Comparison of ENCODE assay signal across 20 cellular contexts in genomic region chr13:91986771-91987515, GRCh38.
DNase-seq lines count a peak whose midpoint lies in the region; ATAC-seq and TF ChIP-seq lines count a peak whose summit lies in the region.
"Had no signal": no experiment of that assay in that cellular context is flagged by ENCODE, and none has a peak within 500 bp of the region (broad histone marks: within the 10 kb centered on the region; RNA-seq: fewer than 3 reads in every experiment).

No MANE protein-coding gene starts in this region.

- WGBS in aorta, 2 donors: 56 to 64% methylated on average over 4 of the region's 4 CpGs

- DNase-seq in NCI-H446 treated with DMSO at 0.1 percent for 48 hours (lab: John Stamatoyannopoulos, UW): peak; percentile 3
- no peak for DNase-seq in NCI-H446 (lab: John Stamatoyannopoulos, UW)
- DNase-seq in NCI-H69 (lab: John Stamatoyannopoulos, UW): peak; percentile 85
- peak; percentile 0 for DNase-seq in choroid plexus epithelial cell (ENCODE audit: low read depth)
- DNase-seq in foreskin melanocyte: no peak
- DNase-seq in aorta: no peak
- DNase-seq: CD4-positive, alpha-beta T cell; DMS53; EL; H7; HFFc6; NCI-H1092; NCI-H1694 treated with DMSO at 0.1 percent for 48 hours; NCI-H2171; NCI-H774; T-helper 17 cell had no signal

- no peaks in the 10 kb centered on the region for H3K4me1 ChIP-seq in aorta (ENCODE audit: control insufficient read depth in 1 of 2, insufficient read depth in 2 of 2, low read length in 2 of 2)
- H3K4me1 ChIP-seq: A549 had no signal

- H3K9me3 ChIP-seq in aorta (ENCODE audit: control insufficient read depth, low read length): no peaks in the 10 kb centered on the region
- H3K9me3 ChIP-seq: A549 had no signal

- H3K4me3 ChIP-seq in choroid plexus epithelial cell (ENCODE audit: low read depth, low read length): no peak overlapping the region
- H3K4me3 ChIP-seq in aorta (ENCODE audit: low read length in 2 of 2): no peak overlapping the region
- H3K4me3 ChIP-seq: A549, GM12878 had no signal

- TF ChIP-seq CTCF in choroid plexus epithelial cell (conservative IDR thresholded peaks at IDR 0.05; ENCODE audit: low read depth, low read length): no peak

- intact Hi-C loops in aorta (cut with DNase I): no loop called here

- H3K36me3 ChIP-seq in aorta (ENCODE audit: control insufficient read depth in 1 of 2, insufficient read depth in 2 of 2, low read length in 1 of 2): no peaks in the 10 kb centered on the region

- no peak for ATAC-seq in GM19324 (IDR thresholded peaks at IDR 0.05; ENCODE audit: low FRiP score, unreplicated experiment)
- no peak for ATAC-seq in aorta (ENCODE audit: low FRiP score)
- ATAC-seq: A549, GM12878, T-helper 17 cell had no signal

- no peaks in the 10 kb centered on the region for H3K27me3 ChIP-seq in aorta (ENCODE audit: control insufficient read depth in 1 of 2, insufficient read depth in 2 of 2, low read length in 1 of 2)

- H3K27ac ChIP-seq in aorta (ENCODE audit: low read depth in 1 of 2, low read length in 2 of 2): no peak overlapping the region
- H3K27ac ChIP-seq: A549, KMS-11 had no signal

Comparison
In these comparisons a context has a peak if more than half of its experiments do, and no peak if none do; other contexts are left out.
1. DNase-seq: peak in NCI-H446 treated with DMSO at 0.1 percent for 48 hours (single experiment), NCI-H69 (single experiment) and choroid plexus epithelial cell (single experiment); none in NCI-H446 (0 of 2), foreskin melanocyte (single experiment) and aorta (0 of 2).